In genomic region chr11:69638941-69639681, GRCh38 we compare ENCODE assay signal across 1 cellular context.
A peak's percentile ranks its signal among the peaks of the same experiment; 100 is the strongest.
TF ChIP-seq lines count a peak whose summit lies in the region.

No MANE protein-coding gene starts in this region.

TF ChIP-seq in HCT116, 20 proteins besides CTCF, POLR2A, EP300 and RAD21 (continued from another document):
- no peak for TF ChIP-seq REST (IDR thresholded peaks at IDR 0.05; ENCODE audit: low read depth)
- TF ChIP-seq ATF3 (IDR thresholded peaks at IDR 0.05) = no peak
- TF ChIP-seq TCF7L2 (IDR thresholded peaks at IDR 0.05; ENCODE audit: borderline replicate concordance, extremely low read depth, insufficient read depth, insufficient read length) = peak; percentile 53
- TF ChIP-seq EGR1 (IDR thresholded peaks at IDR 0.05; ENCODE audit: low read depth) = no peak
- TF ChIP-seq YY1 (IDR thresholded peaks at IDR 0.05; ENCODE audit: extremely low read depth, insufficient replicate concordance, low read depth, low read length) = no peak
- TF ChIP-seq ZBTB33 (IDR thresholded peaks at IDR 0.05; ENCODE audit: extremely low read depth, insufficient replicate concordance, low read length) = no peak
- no peak for TF ChIP-seq JUND (IDR thresholded peaks at IDR 0.05)
- TF ChIP-seq SRF (IDR thresholded peaks at IDR 0.05; ENCODE audit: low read depth) = no peak
- no peak for TF ChIP-seq SIN3A (IDR thresholded peaks at IDR 0.05; ENCODE audit: low read depth)
- no peak for TF ChIP-seq FOSL1 (IDR thresholded peaks at IDR 0.05; ENCODE audit: low read depth)
- TF ChIP-seq EZH2phosphoT487 (IDR thresholded peaks at IDR 0.05; ENCODE audit: borderline replicate concordance) = no peak
TF ChIP-seq in HCT116: peak in this region for 3.
